In genomic region chr18:25164211-25164836, GRCh38 we compare ENCODE assay signal across 8 cellular contexts.
DNase-seq lines count a peak whose midpoint lies in the region; ATAC-seq and TF ChIP-seq lines count a peak whose summit lies in the region.

No MANE protein-coding gene starts in this region.

- no peaks in the 10 kb centered on the region for H3K9me3 Mint-ChIP-seq in activated T-helper 1 cell treated with anti-CD3 and anti-CD28 coated beads, Interleukin-12 subunit alpha, Interleukin-12 subunit beta, Interleukin-2, Interleukin-4 antibody, amounts not matched to agents 30 ng/mL and 10 ng/mL and 1 ng/mL, durations not matched to agents 14 hours and 24 hours and 36 hours
- H3K9me3 Mint-ChIP-seq in natural killer cell (no peaks in the 10 kb centered on the region), endothelial cell (ENCODE audit: unreplicated experiment) (no peaks in the 10 kb centered on the region)

- H3K4me3 Mint-ChIP-seq in activated T-helper 1 cell treated with anti-CD3 and anti-CD28 coated beads, Interleukin-12 subunit alpha, Interleukin-12 subunit beta, Interleukin-2, Interleukin-4 antibody, amounts not matched to agents 30 ng/mL and 10 ng/mL and 1 ng/mL, durations not matched to agents 14 hours and 24 hours and 36 hours = peak overlapping the region; percentile 70
- peak overlapping the region; percentile 96 for H3K4me3 Mint-ChIP-seq in natural killer cell
- H3K4me3 Mint-ChIP-seq in endothelial cell (ENCODE audit: unreplicated experiment) = no peak overlapping the region

- no peak overlapping the region for H3K27ac Mint-ChIP-seq in activated T-helper 1 cell treated with anti-CD3 and anti-CD28 coated beads, Interleukin-12 subunit alpha, Interleukin-12 subunit beta, Interleukin-2, Interleukin-4 antibody, amounts not matched to agents 30 ng/mL and 10 ng/mL and 1 ng/mL, durations not matched to agents 14 hours and 24 hours and 36 hours
- H3K27ac Mint-ChIP-seq in natural killer cell (peak overlapping the region; percentile 87 to 88), endothelial cell (ENCODE audit: unreplicated experiment) (no peak overlapping the region)

- DNase-seq in activated T-helper 1 cell treated with anti-CD3 and anti-CD28 coated beads, Interleukin-12 subunit alpha, Interleukin-12 subunit beta, Interleukin-2, Interleukin-4 antibody, amounts not matched to agents 30 ng/mL and 10 ng/mL and 1 ng/mL, durations not matched to agents 14 hours and 24 hours and 36 hours (ENCODE audit: low spot score) = no peak
- no peak for DNase-seq in natural killer cell
- DNase-seq in OCI-M2 (lab: John Stamatoyannopoulos, UW; ENCODE audit: unreplicated experiment) = no peak
- no peak for DNase-seq in NOMO-1 (lab: John Stamatoyannopoulos, UW; ENCODE audit: unreplicated experiment in 2 of 2)
- DNase-seq in endothelial cell (ENCODE audit: low spot score) = no peak

- H3K36me3 Mint-ChIP-seq in activated T-helper 1 cell treated with anti-CD3 and anti-CD28 coated beads, Interleukin-12 subunit alpha, Interleukin-12 subunit beta, Interleukin-2, Interleukin-4 antibody, amounts not matched to agents 30 ng/mL and 10 ng/mL and 1 ng/mL, durations not matched to agents 14 hours and 24 hours and 36 hours (ENCODE audit: low read depth) = no peaks in the 10 kb centered on the region
- H3K36me3 Mint-ChIP-seq in natural killer cell (no peaks in the 10 kb centered on the region), endothelial cell (ENCODE audit: low read depth, unreplicated experiment) (peaks cover 20% of the 10 kb centered on the region)

- intact Hi-C loops in activated T-helper 1 cell treated with anti-CD3 and anti-CD28 coated beads, Interleukin-12 subunit alpha, Interleukin-12 subunit beta, Interleukin-2, Interleukin-4 antibody, amounts not matched to agents 30 ng/mL and 10 ng/mL and 1 ng/mL, durations not matched to agents 14 hours and 24 hours and 36 hours (cut with micrococcal nuclease) = loop anchor here (10.0 kb wide), 1 partner anchor 190 kb away; the partner anchor contains the start of gene ZNF521
- intact Hi-C loops in natural killer cell (cut with micrococcal nuclease) = no loop called here

- peaks cover 5% of the 10 kb centered on the region for H3K27me3 Mint-ChIP-seq in activated T-helper 1 cell treated with anti-CD3 and anti-CD28 coated beads, Interleukin-12 subunit alpha, Interleukin-12 subunit beta, Interleukin-2, Interleukin-4 antibody, amounts not matched to agents 30 ng/mL and 10 ng/mL and 1 ng/mL, durations not matched to agents 14 hours and 24 hours and 36 hours (ENCODE audit: insufficient read depth)
- H3K27me3 Mint-ChIP-seq in natural killer cell (ENCODE audit: low read depth in 2 of 2) = no peaks in the 10 kb centered on the region
- H3K27me3 Mint-ChIP-seq in endothelial cell (ENCODE audit: unreplicated experiment) = peaks cover 6% of the 10 kb centered on the region

- peaks cover 24% of the 10 kb centered on the region for H3K4me1 Mint-ChIP-seq in activated T-helper 1 cell treated with anti-CD3 and anti-CD28 coated beads, Interleukin-12 subunit alpha, Interleukin-12 subunit beta, Interleukin-2, Interleukin-4 antibody, amounts not matched to agents 30 ng/mL and 10 ng/mL and 1 ng/mL, durations not matched to agents 14 hours and 24 hours and 36 hours (ENCODE audit: low read depth)
- H3K4me1 Mint-ChIP-seq in natural killer cell (peaks cover 35 to 36% of the 10 kb centered on the region in 2 donors), endothelial cell (ENCODE audit: unreplicated experiment) (peaks cover 23% of the 10 kb centered on the region)

- ATAC-seq in GM18868 (IDR thresholded peaks at IDR 0.05; ENCODE audit: unreplicated experiment) (peak; percentile 32), HG02763 (IDR thresholded peaks at IDR 0.05; ENCODE audit: unreplicated experiment) (peak; percentile 24), natural killer cell (peak; percentile 30 to 51 (median 36)), HG03469 (IDR thresholded peaks at IDR 0.05; ENCODE audit: unreplicated experiment) (no peak)

- no peak for TF ChIP-seq CTCF in natural killer cell (IDR thresholded peaks at IDR 0.05)
- no peak for TF ChIP-seq CTCF in endothelial cell (IDR thresholded peaks at IDR 0.05; ENCODE audit: unreplicated experiment)

Comparison
In these comparisons a context has a peak if more than half of its experiments do, and no peak if none do; other contexts are left out.
1. H3K27ac Mint-ChIP-seq: peak in natural killer cell (2 of 2); none in activated T-helper 1 cell treated with anti-CD3 and anti-CD28 coated beads, Interleukin-12 subunit alpha, Interleukin-12 subunit beta, Interleukin-2, Interleukin-4 antibody, amounts not matched to agents 30 ng/mL and 10 ng/mL and 1 ng/mL, durations not matched to agents 14 hours and 24 hours and 36 hours (single experiment) and endothelial cell (single experiment).